In genomic region chr1:1013105-1013921, GRCh38 we compare ENCODE assay signal across 1 cellular context.
A peak's percentile ranks its signal among the peaks of the same experiment; 100 is the strongest.
TF ChIP-seq lines count a peak whose summit lies in the region.

TSS of gene ISG15 (plus strand) at chr1:1013497. CDS start at chr1:1013574, 77 bp downstream.

TF ChIP-seq in HepG2, 621 proteins besides CTCF, POLR2A, EP300 and RAD21 (continued from another document and continues in another):
- TF ChIP-seq NR0B2 (CRISPR knock-in tag; IDR thresholded peaks at IDR 0.05) (peak; percentile 30; the same call in 1 of the 2 replicates), AKAP8 (CRISPR knock-in tag; IDR thresholded peaks at IDR 0.05) (no peak), GRHL1 (CRISPR knock-in tag; conservative IDR thresholded peaks at IDR 0.05) (no peak), ZNF484 (CRISPR knock-in tag; IDR thresholded peaks at IDR 0.05; ENCODE audit: borderline replicate concordance, low read depth) (no peak), AHR (CRISPR knock-in tag; IDR thresholded peaks at IDR 0.05) (0 out of 2 replicates have a peak, but pooled peaks have one; percentile 30), ZNF550 (CRISPR knock-in tag; IDR thresholded peaks at IDR 0.05; ENCODE audit: borderline replicate concordance) (no peak), ZNF850 (CRISPR knock-in tag; conservative IDR thresholded peaks at IDR 0.05) (no peak), RBM39 (IDR thresholded peaks at IDR 0.05; ENCODE audit: low read depth, low read length, poor library complexity, severe bottlenecking) (peak; percentile 29), NFIC (IDR thresholded peaks at IDR 0.05; ENCODE audit: low read length) (no peak), HNF1A (IDR thresholded peaks at IDR 0.05; ENCODE audit: low read depth) (no peak), HNF1A (CRISPR knock-in tag; IDR thresholded peaks at IDR 0.05; ENCODE audit: borderline replicate concordance) (peak; percentile 24; the same call in 1 of the 2 replicates), PTBP1 (IDR thresholded peaks at IDR 0.05; ENCODE audit: low read depth, low read length, poor library complexity, severe bottlenecking) (no peak), PHF8 (CRISPR knock-in tag; IDR thresholded peaks at IDR 0.05) (peak; percentile 53; the same call in 1 of the 2 replicates), CBX5 (CRISPR knock-in tag; IDR thresholded peaks at IDR 0.05; ENCODE audit: borderline replicate concordance) (peak; percentile 58; the same call in 1 of the 2 replicates), ZBTB38 (CRISPR knock-in tag; IDR thresholded peaks at IDR 0.05) (peak; percentile 23), ZNF768 (CRISPR knock-in tag; IDR thresholded peaks at IDR 0.05) (no peak; the same call in 1 of the 2 replicates), KAT2B (IDR thresholded peaks at IDR 0.05; ENCODE audit: borderline replicate concordance, low read depth, low read length) (no peak), DRAP1 (CRISPR knock-in tag; IDR thresholded peaks at IDR 0.05) (peak; percentile 99), NAIF1 (CRISPR knock-in tag; IDR thresholded peaks at IDR 0.05; ENCODE audit: borderline replicate concordance) (no peak), ZNF101 (CRISPR knock-in tag; IDR thresholded peaks at IDR 0.05; ENCODE audit: borderline replicate concordance, low read depth) (0 out of 2 replicates have a peak, but pooled peaks have one; percentile 58), GMEB2 (CRISPR knock-in tag; IDR thresholded peaks at IDR 0.05; ENCODE audit: low read depth) (no peak), SIN3B (IDR thresholded peaks at IDR 0.05; ENCODE audit: low read length) (no peak), ZNF747 (CRISPR knock-in tag; IDR thresholded peaks at IDR 0.05; ENCODE audit: borderline replicate concordance) (peak; percentile 55; the same call in 1 of the 2 replicates), ZNF878 (CRISPR knock-in tag; IDR thresholded peaks at IDR 0.05) (no peak; the same call in 1 of the 2 replicates), TAF1 (CRISPR knock-in tag; IDR thresholded peaks at IDR 0.05) (peak; percentile 50; the same call in 1 of the 2 replicates), ZNF629 (CRISPR knock-in tag; conservative IDR thresholded peaks at IDR 0.05) (no peak), GTF3A (CRISPR knock-in tag; conservative IDR thresholded peaks at IDR 0.05) (no peak), ZBTB7A (CRISPR knock-in tag; IDR thresholded peaks at IDR 0.05) (peak; percentile 64; the same call in 1 of the 2 replicates), SNAI1 (CRISPR knock-in tag; IDR thresholded peaks at IDR 0.05; ENCODE audit: borderline replicate concordance) (0 out of 2 replicates have a peak, but pooled peaks have one; percentile 57), RXRB (CRISPR knock-in tag; IDR thresholded peaks at IDR 0.05; ENCODE audit: borderline replicate concordance) (no peak), ZNF670 (CRISPR knock-in tag; IDR thresholded peaks at IDR 0.05; ENCODE audit: borderline replicate concordance) (no peak), ZNF350 (CRISPR knock-in tag; IDR thresholded peaks at IDR 0.05; ENCODE audit: borderline replicate concordance, low read depth) (peak; percentile 35; the same call in 1 of the 2 replicates), RARA (CRISPR knock-in tag; IDR thresholded peaks at IDR 0.05) (no peak), ZNF891 (CRISPR knock-in tag; IDR thresholded peaks at IDR 0.05) (no peak), CHD2 (IDR thresholded peaks at IDR 0.05; ENCODE audit: low read depth, low read length) (no peak), ZFP90 (CRISPR knock-in tag; IDR thresholded peaks at IDR 0.05; ENCODE audit: borderline replicate concordance) (0 out of 2 replicates have a peak, but pooled peaks have one; percentile 61), ZNF232 (CRISPR knock-in tag; IDR thresholded peaks at IDR 0.05; ENCODE audit: borderline replicate concordance) (no peak), PCBP1 (IDR thresholded peaks at IDR 0.05; ENCODE audit: borderline replicate concordance, low read depth, low read length) (0 out of 2 replicates have a peak, but pooled peaks have one; percentile 48), GMEB1 (CRISPR knock-in tag; IDR thresholded peaks at IDR 0.05; ENCODE audit: borderline replicate concordance) (peak; percentile 39; the same call in 1 of the 2 replicates), ZNF383 (CRISPR knock-in tag; IDR thresholded peaks at IDR 0.05; ENCODE audit: borderline replicate concordance) (no peak), HIVEP1 (CRISPR knock-in tag; IDR thresholded peaks at IDR 0.05) (peak; percentile 90), GLI4 (CRISPR knock-in tag; IDR thresholded peaks at IDR 0.05; ENCODE audit: borderline replicate concordance) (peak; percentile 9; the same call in 1 of the 2 replicates), TRIM22 (IDR thresholded peaks at IDR 0.05) (no peak), ZMAT5 (CRISPR knock-in tag; IDR thresholded peaks at IDR 0.05; ENCODE audit: borderline replicate concordance, low read depth) (no peak), HDAC6 (IDR thresholded peaks at IDR 0.05; ENCODE audit: low read depth, low read length) (no peak), ADNP (CRISPR knock-in tag; IDR thresholded peaks at IDR 0.05) (no peak), IRF9 (CRISPR knock-in tag; IDR thresholded peaks at IDR 0.05; ENCODE audit: borderline replicate concordance) (no peak; the same call in 1 of the 2 replicates), SMC3 (IDR thresholded peaks at IDR 0.05; ENCODE audit: low read length) (no peak), ZGPAT (CRISPR knock-in tag; IDR thresholded peaks at IDR 0.05) (peak; percentile 28; the same call in 1 of the 2 replicates), ZNF207 (IDR thresholded peaks at IDR 0.05; ENCODE audit: borderline replicate concordance) (no peak), XRCC5 (optimal IDR thresholded peaks at IDR 0.05; ENCODE audit: low read length) (no peak), ZNF597 (CRISPR knock-in tag; IDR thresholded peaks at IDR 0.05) (no peak)
